In genomic region chr20:48738094-48738398, GRCh38 we compare ENCODE assay signal across 15 cellular contexts.
DNase-seq lines count a peak whose midpoint lies in the region; ATAC-seq and TF ChIP-seq lines count a peak whose summit lies in the region.
"Had no signal": no experiment of that assay in that cellular context is flagged by ENCODE, and none has a peak within 500 bp of the region (broad histone marks: within the 10 kb centered on the region; RNA-seq: fewer than 3 reads in every experiment).

No MANE protein-coding gene starts in this region.

- H3K27me3 Mint-ChIP-seq in activated T-cell treated with anti-CD3 and anti-CD28 coated beads, Interleukin-2, amount 50 U/mL, for 72 hours (ENCODE audit: low read depth) = no peaks in the 10 kb centered on the region
- H3K27me3 Mint-ChIP-seq in activated T-cell treated with anti-CD3 and anti-CD28 coated beads, Interleukin-2, amount 50 U/mL, for 4 hours (ENCODE audit: low read depth) = no peaks in the 10 kb centered on the region
- no peaks in the 10 kb centered on the region for H3K27me3 Mint-ChIP-seq in activated CD8-positive, alpha-beta T cell treated with anti-CD3 and anti-CD28 coated beads, Interleukin-2, amount 10 ng/mL, durations not matched to agents 7 days and 5 days (ENCODE audit: low read depth)
- peaks cover 0 to 13% (median 10%) of the 10 kb centered on the region in 3 donors for H3K27me3 Mint-ChIP-seq in immature natural killer cell (ENCODE audit: low read depth in 3 of 3)

- no peaks in the 10 kb centered on the region for H3K36me3 ChIP-seq in transverse colon

- peaks cover 4 to 17% (median 9%) of the 10 kb centered on the region in 4 donors for H3K4me1 ChIP-seq in transverse colon
- H3K4me1 ChIP-seq: suprapubic skin had no signal

- no peak for DNase-seq in activated T-cell treated with anti-CD3 and anti-CD28 coated beads, Interleukin-2, amount 50 U/mL, for 72 hours
- DNase-seq in activated T-cell treated with anti-CD3 and anti-CD28 coated beads, Interleukin-2, amount 50 U/mL, for 4 hours = no peak
- no peak for DNase-seq in activated CD8-positive, alpha-beta T cell treated with anti-CD3 and anti-CD28 coated beads, Interleukin-2, amount 10 ng/mL, durations not matched to agents 7 days and 5 days
- DNase-seq in immature natural killer cell (no peak), transverse colon (no peak)
- DNase-seq: activated T-cell treated with anti-CD3 and anti-CD28 coated beads, Interleukin-2, amount 50 U/mL, for 48 hours; DMS 273 treated with DMSO at 0.1 percent for 48 hours; NCI-H2107; NK-92 treated with Interleukin-12 subunit alpha and Interleukin-12 subunit beta, amount 100 ng/mL, for 24 hours had no signal

- POLR2A ChIA-PET in activated CD8-positive, alpha-beta T cell treated with anti-CD3 and anti-CD28 coated beads, Interleukin-2, amount 10 ng/mL, durations not matched to agents 7 days and 5 days (lab: Charles Lee) = interaction anchor here (0.5 to 3.2 kb wide), 9 partner anchors 8 to 235 kb away, joined by 3 to 23 read pairs (median 3); no protein-coding TSS in a partner anchor

- H3K4me3 Mint-ChIP-seq in activated T-cell treated with anti-CD3 and anti-CD28 coated beads, Interleukin-2, amount 50 U/mL, for 72 hours = peak overlapping the region; percentile 72 to 75
- H3K4me3 Mint-ChIP-seq in activated T-cell treated with anti-CD3 and anti-CD28 coated beads, Interleukin-2, amount 50 U/mL, for 4 hours = no peak overlapping the region
- peak overlapping the region; percentile 45 for H3K4me3 Mint-ChIP-seq in activated CD8-positive, alpha-beta T cell treated with anti-CD3 and anti-CD28 coated beads, Interleukin-2, amount 10 ng/mL, durations not matched to agents 7 days and 5 days
- H3K4me3 Mint-ChIP-seq in immature natural killer cell = peak overlapping the region; percentile 58 to 80 (median 73)

- no peaks in the 10 kb centered on the region for H3K27me3 ChIP-seq in transverse colon
- H3K27me3 ChIP-seq: suprapubic skin had no signal

- H3K9me3 ChIP-seq in transverse colon = no peaks in the 10 kb centered on the region
- H3K9me3 ChIP-seq: suprapubic skin had no signal

- intact Hi-C loops in transverse colon (cut with DNase I; ENCODE audit: low total_unique reads) = no loop called here

- H3K27ac ChIP-seq in temporal lobe (ENCODE audit: low read depth, low read length) = peak overlapping the region; percentile 74
- peak overlapping the region in 1 of 4 donors; percentile 7 for H3K27ac ChIP-seq in transverse colon
- H3K27ac ChIP-seq: suprapubic skin had no signal

- no peak overlapping the region for H3K4me3 ChIP-seq in transverse colon
- H3K4me3 ChIP-seq: skin epidermis, suprapubic skin had no signal

- in situ Hi-C loops in transverse colon (cut with MboI; ENCODE audit: low pct_ligation_motif_present in 1 of 4, low pct_unique_long_range_greater_than_20kb in 1 of 4, low sequenced_read_pairs in 3 of 4) = no loop called here

- H3K9me3 Mint-ChIP-seq in activated T-cell treated with anti-CD3 and anti-CD28 coated beads, Interleukin-2, amount 50 U/mL, for 72 hours = no peaks in the 10 kb centered on the region
- H3K9me3 Mint-ChIP-seq in activated T-cell treated with anti-CD3 and anti-CD28 coated beads, Interleukin-2, amount 50 U/mL, for 4 hours = no peaks in the 10 kb centered on the region
- H3K9me3 Mint-ChIP-seq in activated CD8-positive, alpha-beta T cell treated with anti-CD3 and anti-CD28 coated beads, Interleukin-2, amount 10 ng/mL, durations not matched to agents 7 days and 5 days (ENCODE audit: insufficient read depth) = no peaks in the 10 kb centered on the region
- H3K9me3 Mint-ChIP-seq in immature natural killer cell = no peaks in the 10 kb centered on the region

- ATAC-seq in activated T-cell treated with anti-CD3 and anti-CD28 coated beads, Interleukin-2, amount 50 U/mL, for 72 hours (replicated peaks in 1 of 2) = no peak
- ATAC-seq in activated T-cell treated with anti-CD3 and anti-CD28 coated beads, Interleukin-2, amount 50 U/mL, for 4 hours = no peak
- no peak for ATAC-seq in activated CD8-positive, alpha-beta T cell treated with anti-CD3 and anti-CD28 coated beads, Interleukin-2, amount 10 ng/mL, durations not matched to agents 7 days and 5 days
- ATAC-seq in HG02938 (IDR thresholded peaks at IDR 0.05; ENCODE audit: unreplicated experiment) = no peak
- no peak for ATAC-seq in GM21390 (IDR thresholded peaks at IDR 0.05; ENCODE audit: unreplicated experiment)
- ATAC-seq: esophagus mucosa had no signal

- H3K36me3 Mint-ChIP-seq in activated T-cell treated with anti-CD3 and anti-CD28 coated beads, Interleukin-2, amount 50 U/mL, for 72 hours (ENCODE audit: insufficient read depth in 2 of 2) = peaks cover 4 to 28% of the 10 kb centered on the region in 2 donors
- peaks cover 37% of the 10 kb centered on the region for H3K36me3 Mint-ChIP-seq in activated T-cell treated with anti-CD3 and anti-CD28 coated beads, Interleukin-2, amount 50 U/mL, for 4 hours (ENCODE audit: insufficient read depth)
- H3K36me3 Mint-ChIP-seq in activated CD8-positive, alpha-beta T cell treated with anti-CD3 and anti-CD28 coated beads, Interleukin-2, amount 10 ng/mL, durations not matched to agents 7 days and 5 days (ENCODE audit: low read depth) = peaks cover 83% of the 10 kb centered on the region
- peaks cover 10 to 52% (median 13%) of the 10 kb centered on the region in 3 donors for H3K36me3 Mint-ChIP-seq in immature natural killer cell

- TF ChIP-seq EP300 in transverse colon (IDR thresholded peaks at IDR 0.05; ENCODE audit: low read depth) = no peak

- H3K4me1 Mint-ChIP-seq in activated T-cell treated with anti-CD3 and anti-CD28 coated beads, Interleukin-2, amount 50 U/mL, for 72 hours (ENCODE audit: low read depth) = peaks cover 76% of the 10 kb centered on the region
- peaks cover 54% of the 10 kb centered on the region for H3K4me1 Mint-ChIP-seq in activated T-cell treated with anti-CD3 and anti-CD28 coated beads, Interleukin-2, amount 50 U/mL, for 4 hours (ENCODE audit: low read depth)
- H3K4me1 Mint-ChIP-seq in activated CD8-positive, alpha-beta T cell treated with anti-CD3 and anti-CD28 coated beads, Interleukin-2, amount 10 ng/mL, durations not matched to agents 7 days and 5 days (ENCODE audit: low read depth) = peaks cover 84% of the 10 kb centered on the region
- peaks cover 78 to 85% of the 10 kb centered on the region in 2 donors for H3K4me1 Mint-ChIP-seq in immature natural killer cell

- 53% methylated on average over 3 of the region's 3 CpGs; no CpG with 5 or more reads in 1 of the 2 donors for WGBS in transverse colon (ENCODE audit: low coverage in 1 of 2), 2 donors

- TF ChIP-seq CTCF in transverse colon (IDR thresholded peaks at IDR 0.05) = no peak

- H3K27ac Mint-ChIP-seq in activated T-cell treated with anti-CD3 and anti-CD28 coated beads, Interleukin-2, amount 50 U/mL, for 72 hours = peak overlapping the region; percentile 22
- peak overlapping the region; percentile 89 for H3K27ac Mint-ChIP-seq in activated CD8-positive, alpha-beta T cell treated with anti-CD3 and anti-CD28 coated beads, Interleukin-2, amount 10 ng/mL, durations not matched to agents 7 days and 5 days
- peak overlapping the region; percentile 79 to 93 (median 89) for H3K27ac Mint-ChIP-seq in immature natural killer cell

- TF ChIP-seq POLR2A in transverse colon (IDR thresholded peaks at IDR 0.05) = no peak

- CTCF ChIA-PET in activated CD8-positive, alpha-beta T cell treated with anti-CD3 and anti-CD28 coated beads, Interleukin-2, amount 10 ng/mL, durations not matched to agents 7 days and 5 days (lab: Charles Lee) = interaction anchor here (1.0 to 3.7 kb wide), 14 partner anchors 10 to 167 kb away, joined by 3 to 18 read pairs (median 5); no protein-coding TSS in a partner anchor

Comparison
In these comparisons a context has a peak if more than half of its experiments do, and no peak if none do; other contexts are left out.
1. H3K27ac Mint-ChIP-seq: peak in every context shown above with its lines; median percentile 89 in activated CD8-positive, alpha-beta T cell treated with anti-CD3 and anti-CD28 coated beads, Interleukin-2, amount 10 ng/mL, durations not matched to agents 7 days and 5 days; 89 in immature natural killer cell; 22 in activated T-cell treated with anti-CD3 and anti-CD28 coated beads, Interleukin-2, amount 50 U/mL, for 72 hours.